Comparison of ENCODE assay signal across 8 cellular contexts in genomic region chr4:119559044-119559647, GRCh38.
DNase-seq lines count a peak whose midpoint lies in the region; ATAC-seq, FAIRE-seq and TF ChIP-seq lines count a peak whose summit lies in the region.

No MANE protein-coding gene starts in this region.

- H3K9ac ChIP-seq in mesendoderm (ENCODE audit: low read length): no peak overlapping the region

- FAIRE-seq in bronchial epithelial cell (lab: Jason Lieb, UNC) (no peak), GM12892 (lab: Jason Lieb, UNC) (no peak)

- no peak overlapping the region for H3K56ac ChIP-seq in mesendoderm (ENCODE audit: low read length)

- no peak overlapping the region for H3K18ac ChIP-seq in mesendoderm (ENCODE audit: low read length)

- H3K4ac ChIP-seq in mesendoderm (ENCODE audit: low read depth, low read length): no peak overlapping the region

- H3K36me3 ChIP-seq in bronchial epithelial cell (ENCODE audit: control insufficient read depth, insufficient read depth, low read length) (no peaks in the 10 kb centered on the region), mesendoderm (ENCODE audit: control insufficient read depth, insufficient read depth, low read length) (no peaks in the 10 kb centered on the region)

- no peak overlapping the region for H2AK5ac ChIP-seq in mesendoderm (ENCODE audit: low read length)

- H3K27me3 ChIP-seq in bronchial epithelial cell (ENCODE audit: control insufficient read depth, insufficient read depth, low read length): no peaks in the 10 kb centered on the region
- no peaks in the 10 kb centered on the region for H3K27me3 ChIP-seq in mesendoderm (ENCODE audit: insufficient read depth, low read length, poor library complexity)

- H3K4me1 ChIP-seq in mesendoderm (ENCODE audit: control insufficient read depth, low read depth, low read length): no peaks in the 10 kb centered on the region

- no peak for TF ChIP-seq CTCF in bronchial epithelial cell (IDR thresholded peaks at IDR 0.05; ENCODE audit: insufficient read depth, low read length, severe bottlenecking)

- no peaks in the 10 kb centered on the region for H3K79me2 ChIP-seq in mesendoderm (ENCODE audit: control insufficient read depth, insufficient read depth, low read length)

- H2BK15ac ChIP-seq in mesendoderm (replicated peaks; ENCODE audit: low read depth): no peak overlapping the region

- TF ChIP-seq POLR2A in GM12892 (IDR thresholded peaks at IDR 0.05; ENCODE audit: low read depth, low read length): no peak

- ATAC-seq in GM18858 (IDR thresholded peaks at IDR 0.05; ENCODE audit: unreplicated experiment): no peak

- no peak overlapping the region for H2BK120ac ChIP-seq in mesendoderm (ENCODE audit: low read depth, low read length)

- H3K23ac ChIP-seq in mesendoderm (ENCODE audit: low read length): no peak overlapping the region

- DNase-seq in NCI-H2107 treated with DMSO at 0.1 percent for 48 hours (lab: John Stamatoyannopoulos, UW; ENCODE audit: unreplicated experiment): peak; percentile 4
- no peak for DNase-seq in NCI-H2107 (lab: John Stamatoyannopoulos, UW)
- DNase-seq in NCI-H1436 (lab: John Stamatoyannopoulos, UW): peak; percentile 25
- peak; percentile 57 for DNase-seq in bronchial epithelial cell (ENCODE audit: low read depth)
- peak; percentile 51 for DNase-seq in mesendoderm
- DNase-seq in stimulated activated CD4-positive, alpha-beta T cell treated with anti-CD3 and anti-CD28 coated beads, Interleukin-12 subunit alpha, Interleukin-12 subunit beta, amount 100 ng/mL, for 4 hours: no peak
- no peak for DNase-seq in GM12892 (ENCODE audit: insufficient read length)

- no peak overlapping the region for H2BK5ac ChIP-seq in mesendoderm (ENCODE audit: low read length)

- no peak overlapping the region for H4K5ac ChIP-seq in mesendoderm (ENCODE audit: low read length)

- no peak overlapping the region for H3K4me2 ChIP-seq in mesendoderm (ENCODE audit: low read length)

- H3K27ac ChIP-seq in mesendoderm (ENCODE audit: low read depth, low read length): no peak overlapping the region

- H3K79me1 ChIP-seq in mesendoderm (ENCODE audit: low read length): no peaks in the 10 kb centered on the region

- no peak overlapping the region for H3K4me3 ChIP-seq in bronchial epithelial cell (ENCODE audit: low read depth, low read length)
- no peak overlapping the region for H3K4me3 ChIP-seq in mesendoderm (ENCODE audit: low read length)

- H4K8ac ChIP-seq in mesendoderm (ENCODE audit: low read depth, low read length): no peak overlapping the region

Comparison
In these comparisons a context has a peak if more than half of its experiments do, and no peak if none do; other contexts are left out.
1. DNase-seq: peak in NCI-H2107 treated with DMSO at 0.1 percent for 48 hours (single experiment), NCI-H1436 (single experiment), bronchial epithelial cell (single experiment) and mesendoderm (single experiment); none in NCI-H2107 (single experiment), stimulated activated CD4-positive, alpha-beta T cell treated with anti-CD3 and anti-CD28 coated beads, Interleukin-12 subunit alpha, Interleukin-12 subunit beta, amount 100 ng/mL, for 4 hours (single experiment) and GM12892 (single experiment).